Comparison of ENCODE assay signal across 19 cellular contexts in the genomic region with DNA sequence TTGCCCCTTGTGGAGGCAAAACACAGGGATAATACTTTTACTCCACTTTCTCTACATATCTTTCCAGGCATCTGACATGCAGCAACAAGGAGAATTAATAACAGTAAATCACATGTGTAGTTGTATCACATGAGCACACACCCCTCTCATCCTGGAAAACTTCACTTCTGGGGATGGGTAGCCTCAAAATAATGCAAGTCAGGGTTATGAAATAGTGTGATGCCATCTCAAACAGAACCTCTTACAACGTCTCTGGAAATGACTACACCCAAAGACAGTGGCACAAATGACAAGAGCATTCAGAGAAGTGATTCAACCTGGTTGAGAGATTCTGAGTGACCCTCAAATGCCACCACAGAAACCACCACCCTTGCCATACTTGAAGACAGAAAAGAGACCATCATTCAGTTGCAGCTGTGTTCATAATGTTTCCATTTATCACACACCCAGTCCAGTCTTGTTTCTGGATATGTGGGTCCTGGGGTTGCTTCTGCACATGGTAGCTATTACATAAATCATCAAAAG. TPM values are rescaled to one million over a fixed set of nuclear protein-coding genes. Genes with fewer than 3 reads are reported as not detected.
DNase-seq lines count a peak whose midpoint lies in the region; ATAC-seq and TF ChIP-seq lines count a peak whose summit lies in the region.
"Had no signal": no experiment of that assay in that cellular context is flagged by ENCODE, and none has a peak within 500 bp of the region (broad histone marks: within the 10 kb centered on the region; RNA-seq: fewer than 3 reads in every experiment).

No MANE protein-coding gene starts in this region.

- no TSS peak for BruUV-seq in Calu3 (replicated peaks; lab: Mats Ljungman, UMichigan)

- H3K4me3 ChIP-seq in BJ (ENCODE audit: low read depth, low read length) (peak overlapping the region; percentile 14; the same call in 1 of the 2 replicates), retinal pigment epithelial cell (ENCODE audit: low read length) (peak overlapping the region; percentile 84)
- H3K4me3 ChIP-seq: Peyer's patch, SK-N-MC had no signal

- H3K36me3 ChIP-seq in BJ (ENCODE audit: control insufficient read depth, insufficient read depth, low read length): no peaks in the 10 kb centered on the region
- H3K36me3 ChIP-seq: Peyer's patch had no signal

- no peak for DNase-seq in BJ (ENCODE audit: low read depth)
- DNase-seq in M059J (ENCODE audit: low read depth): peak; percentile 37
- DNase-seq in amniotic epithelial cell (ENCODE audit: low read depth): peak; percentile 66
- DNase-seq in retinal pigment epithelial cell (ENCODE audit: low read depth): no peak
- no peak for DNase-seq in Calu3
- no peak for DNase-seq in activated CD4-positive, alpha-beta T cell treated with anti-CD3 and anti-CD28 coated beads, Interleukin-2, amount 10 ng/mL, durations not matched to agents 7 days and 5 days
- DNase-seq: COR-L47, DMS153, H9, NCI-H1436, NCI-H2029, NCI-H2171 treated with DMSO at 0.1 percent for 48 hours, NCI-H82, Peyer's patch, Right ventricle myocardium superior had no signal

- intact Hi-C loops in Calu3 (cut with micrococcal nuclease; ENCODE audit: unreplicated experiment): no loop called here

- no peaks in the 10 kb centered on the region for H3K4me1 Mint-ChIP-seq in Calu3 (ENCODE audit: low read depth, unreplicated experiment)
- no peaks in the 10 kb centered on the region for H3K4me1 Mint-ChIP-seq in activated CD4-positive, alpha-beta T cell treated with anti-CD3 and anti-CD28 coated beads, Interleukin-2, amount 10 ng/mL, durations not matched to agents 7 days and 5 days

- no peak for TF ChIP-seq CTCF in BJ (IDR thresholded peaks at IDR 0.05; ENCODE audit: insufficient read depth, low read depth, low read length)
- TF ChIP-seq CTCF in retinal pigment epithelial cell (conservative IDR thresholded peaks at IDR 0.05; ENCODE audit: low read depth, low read length): no peak
- TF ChIP-seq CTCF in Calu3 (IDR thresholded peaks at IDR 0.05; ENCODE audit: unreplicated experiment): no peak

- no peak overlapping the region for H3K4me3 Mint-ChIP-seq in Calu3 (ENCODE audit: low read depth, unreplicated experiment)
- no peak overlapping the region for H3K4me3 Mint-ChIP-seq in activated CD4-positive, alpha-beta T cell treated with anti-CD3 and anti-CD28 coated beads, Interleukin-2, amount 10 ng/mL, durations not matched to agents 7 days and 5 days
- H3K4me3 Mint-ChIP-seq: CD14-positive monocyte, H9 had no signal

- no peaks in the 10 kb centered on the region for H3K9me3 Mint-ChIP-seq in Calu3 (ENCODE audit: low read depth, unreplicated experiment)
- H3K9me3 Mint-ChIP-seq in activated CD4-positive, alpha-beta T cell treated with anti-CD3 and anti-CD28 coated beads, Interleukin-2, amount 10 ng/mL, durations not matched to agents 7 days and 5 days: no peaks in the 10 kb centered on the region
- H3K9me3 Mint-ChIP-seq: CD14-positive monocyte, H9 had no signal

- ATAC-seq in GM21825 (IDR thresholded peaks at IDR 0.05; ENCODE audit: unreplicated experiment) (no peak), GM18502 (IDR thresholded peaks at IDR 0.05; ENCODE audit: poor library complexity, unreplicated experiment) (no peak)

- H3K27ac Mint-ChIP-seq in Calu3 (ENCODE audit: unreplicated experiment): no peak overlapping the region
- H3K27ac Mint-ChIP-seq in activated CD4-positive, alpha-beta T cell treated with anti-CD3 and anti-CD28 coated beads, Interleukin-2, amount 10 ng/mL, durations not matched to agents 7 days and 5 days: no peak overlapping the region
- H3K27ac Mint-ChIP-seq: CD14-positive monocyte, H9 had no signal

- H3K27me3 ChIP-seq in BJ (ENCODE audit: control insufficient read depth, insufficient read depth, low read length): no peaks in the 10 kb centered on the region
- H3K27me3 ChIP-seq: Peyer's patch had no signal

- H3K36me3 Mint-ChIP-seq in Calu3 (ENCODE audit: insufficient read depth, unreplicated experiment): peaks cover 4% of the 10 kb centered on the region
- H3K36me3 Mint-ChIP-seq in activated CD4-positive, alpha-beta T cell treated with anti-CD3 and anti-CD28 coated beads, Interleukin-2, amount 10 ng/mL, durations not matched to agents 7 days and 5 days (ENCODE audit: low read depth): no peaks in the 10 kb centered on the region
- H3K36me3 Mint-ChIP-seq: CD14-positive monocyte had no signal

- POLR2A ChIA-PET in BJ (lab: Charles Lee): interaction anchor here (0.7 kb wide), 1 partner anchor 379 kb away, joined by 4 read pairs; no protein-coding TSS in a partner anchor
- POLR2A ChIA-PET in activated CD4-positive, alpha-beta T cell treated with anti-CD3 and anti-CD28 coated beads, Interleukin-2, amount 10 ng/mL, durations not matched to agents 7 days and 5 days (lab: Charles Lee): no interaction called here

- CTCF ChIA-PET in BJ (lab: Yijun Ruan, JAX) (no interaction called here), Calu3 (lab: Charles Lee) (no interaction called here)
- CTCF ChIA-PET in activated CD4-positive, alpha-beta T cell treated with anti-CD3 and anti-CD28 coated beads, Interleukin-2, amount 10 ng/mL, durations not matched to agents 7 days and 5 days (lab: Charles Lee): no interaction called here

- peaks cover 8% of the 10 kb centered on the region for H3K27me3 Mint-ChIP-seq in Calu3 (ENCODE audit: unreplicated experiment)
- peaks cover 3% of the 10 kb centered on the region for H3K27me3 Mint-ChIP-seq in activated CD4-positive, alpha-beta T cell treated with anti-CD3 and anti-CD28 coated beads, Interleukin-2, amount 10 ng/mL, durations not matched to agents 7 days and 5 days

RNA-seq across cellular contexts. Expression of a gene that starts 2.8 kb away (rescaled TPM):
- polyA plus RNA-seq in BJ (2011; rRNA removed): 70.9 and 81.9 TPM in 2 replicates
- polyA minus RNA-seq in BJ (2011; rRNA and poly(A)+ RNA removed): 77.6 and 111 TPM in 2 replicates
- total RNA-seq in M059J (2014; rRNA removed; shearing (Covaris generic)): 35.1 and 61.1 TPM in 2 replicates
- 0.05 and 0.38 TPM in 2 replicates for total RNA-seq in Calu3 (2022)
- not detected for total RNA-seq in activated CD4-positive, alpha-beta T cell treated with anti-CD3 and anti-CD28 coated beads, Interleukin-2, amount 10 ng/mL, durations not matched to agents 7 days and 5 days
- total RNA-seq: H9 had no signal
- polyA plus RNA-seq: CD14-positive monocyte had no signal

Comparison
In these comparisons a context has a peak if more than half of its experiments do, and no peak if none do; other contexts are left out.
1. DNase-seq: peak in M059J (single experiment) and amniotic epithelial cell (single experiment); none in BJ (single experiment), retinal pigment epithelial cell (single experiment), Calu3 (single experiment) and activated CD4-positive, alpha-beta T cell treated with anti-CD3 and anti-CD28 coated beads, Interleukin-2, amount 10 ng/mL, durations not matched to agents 7 days and 5 days (single experiment).
2. RNA of a gene that starts 2.8 kb away (total RNA-seq): 35.1 to 61.1 TPM in M059J; 0.05 to 0.38 TPM in Calu3 and not detected in activated CD4-positive, alpha-beta T cell treated with anti-CD3 and anti-CD28 coated beads, Interleukin-2, amount 10 ng/mL, durations not matched to agents 7 days and 5 days; every median in the first group is over 10 times any median in the second.